ENCODE assay signal across 24 cellular contexts in genomic region chr20:44006578-44006977, GRCh38.
"Had no signal": no experiment of that assay in that cellular context is flagged by ENCODE, and none has a peak within 500 bp of the region (broad histone marks: within the 10 kb centered on the region; RNA-seq: fewer than 3 reads in every experiment).

No MANE protein-coding gene starts in this region.

- H3K4me3 Mint-ChIP-seq: activated B cell treated with CpG ODN at 0.5 μM for 24 hours; activated naive CD8-positive, alpha-beta T cell; central memory CD8-positive, alpha-beta T cell; effector memory CD8-positive, alpha-beta T cell; naive B cell; neural crest cell; T-helper 17 cell had no signal

- H3K4me3 ChIP-seq: adrenal gland, colonic mucosa, dorsolateral prefrontal cortex, esophagus muscularis mucosa, thoracic aorta, upper lobe of left lung had no signal

- H3K27me3 ChIP-seq: adrenal gland, colonic mucosa, esophagus muscularis mucosa, upper lobe of left lung had no signal

- H3K9me3 ChIP-seq: adrenal gland, colonic mucosa, esophagus muscularis mucosa, thoracic aorta, upper lobe of left lung had no signal

- H3K4me1 Mint-ChIP-seq: naive B cell had no signal

- H3K27ac ChIP-seq: adrenal gland, colonic mucosa, dorsolateral prefrontal cortex, esophagus muscularis mucosa, thoracic aorta, upper lobe of left lung had no signal

- ATAC-seq: effector memory CD8-positive, alpha-beta T cell; left cardiac atrium; T-helper 17 cell had no signal

- H3K36me3 ChIP-seq: adrenal gland, colonic mucosa, thoracic aorta had no signal

- H3K27ac Mint-ChIP-seq: activated B cell treated with CpG ODN at 0.5 μM for 24 hours; activated naive CD8-positive, alpha-beta T cell; effector memory CD8-positive, alpha-beta T cell; naive B cell; T-helper 17 cell had no signal

- DNase-seq: activated B cell treated with CpG ODN at 0.5 μM for 24 hours; activated CD4-positive, alpha-beta T cell treated with anti-CD3 and anti-CD28 coated beads for 4 hours; activated CD4-positive, alpha-beta T cell treated with anti-CD3 and anti-CD28 coated beads, Interleukin-2, amount 50 U/mL, for 48 hours; activated naive CD4-positive, alpha-beta T cell; activated T-cell treated with anti-CD3 and anti-CD28 coated beads for 4 hours; colonic mucosa; dorsolateral prefrontal cortex; effector memory CD8-positive, alpha-beta T cell; hippocampal formation; left cardiac atrium; mesenchymal stem cell; naive B cell; posterior cingulate gyrus; stimulated activated CD4-positive, alpha-beta T cell treated with anti-CD3 and anti-CD28 coated beads, Interleukin-2, amount 100 ng/mL, for 48 hours; stimulated activated naive CD4-positive, alpha-beta T cell treated with Interleukin-2 at 50 U/mL for 16 hours; SW 1271; T-helper 17 cell had no signal

- H3K9me3 Mint-ChIP-seq: activated B cell treated with CpG ODN at 0.5 μM for 24 hours; central memory CD8-positive, alpha-beta T cell; effector memory CD8-positive, alpha-beta T cell; naive B cell; neural crest cell had no signal

- H3K36me3 Mint-ChIP-seq: activated naive CD8-positive, alpha-beta T cell; naive B cell had no signal

- H3K4me1 ChIP-seq: adrenal gland, colonic mucosa, upper lobe of left lung had no signal
